In genomic region chr17:44733753-44734152, GRCh38 we compare ENCODE assay signal across 7 cellular contexts. TPM values are rescaled to one million over a fixed set of nuclear protein-coding genes. Genes with fewer than 3 reads are reported as not detected.
DNase-seq lines count a peak whose midpoint lies in the region; ATAC-seq and TF ChIP-seq lines count a peak whose summit lies in the region.

No MANE protein-coding gene starts in this region.

- no peak overlapping the region for H3K27ac ChIP-seq in neural cell (ENCODE audit: low read length)

- CTCF ChIA-PET in activated naive CD4-positive, alpha-beta T cell treated with anti-CD3 and anti-CD28 coated beads, Interleukin-2, amount 10 ng/mL, durations not matched to agents 7 days and 5 days (lab: Charles Lee): interaction anchor here (0.6 kb wide), 1 partner anchor 10 kb away, joined by 3 read pairs; no protein-coding TSS in a partner anchor

- no peak overlapping the region for H2AFZ ChIP-seq in neural cell (ENCODE audit: low read depth, low read length)

- TF ChIP-seq CTCF in GM12864 (IDR thresholded peaks at IDR 0.05; ENCODE audit: low read depth, low read length, missing control alignments) (peak; percentile 19), LNCaP clone FGC (IDR thresholded peaks at IDR 0.05; ENCODE audit: control insufficient read depth, extremely low read depth, insufficient read depth) (peak; percentile 46), neural cell (IDR thresholded peaks at IDR 0.05; ENCODE audit: poor library complexity, severe bottlenecking) (peak; percentile 33)

- no peaks in the 10 kb centered on the region for H4K20me1 ChIP-seq in neural cell (ENCODE audit: insufficient read depth)

- DNase-seq in GM12864 (ENCODE audit: low read depth) (no peak), LNCaP clone FGC (ENCODE audit: low read depth) (no peak), SK-N-DZ (ENCODE audit: low spot score) (no peak)
- DNase-seq in central memory CD8-positive, alpha-beta T cell (ENCODE audit: low spot score in 2 of 2): no peak
- DNase-seq in activated naive CD4-positive, alpha-beta T cell treated with anti-CD3 and anti-CD28 coated beads, Interleukin-2, amount 10 ng/mL, durations not matched to agents 7 days and 5 days: no peak

- no peaks in the 10 kb centered on the region for H3K36me3 ChIP-seq in neural cell (ENCODE audit: insufficient read depth, low read length)

- no peaks in the 10 kb centered on the region for H3K27me3 ChIP-seq in neural cell (ENCODE audit: insufficient read depth, low read depth, low read length)

- H3K4me2 ChIP-seq in neural cell (ENCODE audit: low read length): no peak overlapping the region

- TF ChIP-seq RAD21 in neural cell (conservative IDR thresholded peaks at IDR 0.05): peak; percentile 23

- no peaks in the 10 kb centered on the region for H3K9me3 Mint-ChIP-seq in central memory CD8-positive, alpha-beta T cell
- no peaks in the 10 kb centered on the region for H3K9me3 Mint-ChIP-seq in activated naive CD4-positive, alpha-beta T cell treated with anti-CD3 and anti-CD28 coated beads, Interleukin-2, amount 10 ng/mL, durations not matched to agents 7 days and 5 days

- H3K27ac Mint-ChIP-seq in central memory CD8-positive, alpha-beta T cell (ENCODE audit: low read depth): peak overlapping the region; percentile 36
- H3K27ac Mint-ChIP-seq in activated naive CD4-positive, alpha-beta T cell treated with anti-CD3 and anti-CD28 coated beads, Interleukin-2, amount 10 ng/mL, durations not matched to agents 7 days and 5 days: no peak overlapping the region

- H3K9me2 ChIP-seq in neural cell (ENCODE audit: insufficient read depth, low read length): no peaks in the 10 kb centered on the region

- H3K9ac ChIP-seq in neural cell (ENCODE audit: low read length): no peak overlapping the region

- no peak overlapping the region for H3K4me3 Mint-ChIP-seq in central memory CD8-positive, alpha-beta T cell
- no peak overlapping the region for H3K4me3 Mint-ChIP-seq in activated naive CD4-positive, alpha-beta T cell treated with anti-CD3 and anti-CD28 coated beads, Interleukin-2, amount 10 ng/mL, durations not matched to agents 7 days and 5 days

- H3K9me3 ChIP-seq in neural cell (ENCODE audit: low read length): no peaks in the 10 kb centered on the region

- no peaks in the 10 kb centered on the region for H3K4me1 Mint-ChIP-seq in central memory CD8-positive, alpha-beta T cell
- H3K4me1 Mint-ChIP-seq in activated naive CD4-positive, alpha-beta T cell treated with anti-CD3 and anti-CD28 coated beads, Interleukin-2, amount 10 ng/mL, durations not matched to agents 7 days and 5 days: no peaks in the 10 kb centered on the region

- peaks cover 6% of the 10 kb centered on the region for H3K36me3 Mint-ChIP-seq in central memory CD8-positive, alpha-beta T cell (ENCODE audit: insufficient read depth)
- peaks cover 19% of the 10 kb centered on the region for H3K36me3 Mint-ChIP-seq in activated naive CD4-positive, alpha-beta T cell treated with anti-CD3 and anti-CD28 coated beads, Interleukin-2, amount 10 ng/mL, durations not matched to agents 7 days and 5 days

- ATAC-seq in central memory CD8-positive, alpha-beta T cell (replicated peaks; ENCODE audit: extremely low read depth, poor library complexity, severe bottlenecking): no peak
- no peak for ATAC-seq in HG02981 (IDR thresholded peaks at IDR 0.05; ENCODE audit: unreplicated experiment)

- H3K4me3 ChIP-seq in GM12864 (ENCODE audit: low read depth, low read length) (no peak overlapping the region), LNCaP clone FGC (ENCODE audit: low read depth, low read length) (no peak overlapping the region), neural cell (ENCODE audit: low read length) (no peak overlapping the region)

- H3K27me3 Mint-ChIP-seq in central memory CD8-positive, alpha-beta T cell: no peaks in the 10 kb centered on the region
- no peaks in the 10 kb centered on the region for H3K27me3 Mint-ChIP-seq in activated naive CD4-positive, alpha-beta T cell treated with anti-CD3 and anti-CD28 coated beads, Interleukin-2, amount 10 ng/mL, durations not matched to agents 7 days and 5 days

- no peaks in the 10 kb centered on the region for H3F3A ChIP-seq in neural cell (ENCODE audit: insufficient read depth, low read length, poor library complexity, severe bottlenecking)

- no peak for TF ChIP-seq EP300 in neural cell (conservative IDR thresholded peaks at IDR 0.05; ENCODE audit: poor library complexity, severe bottlenecking)

- no peaks in the 10 kb centered on the region for H3K79me2 ChIP-seq in neural cell (replicated peaks; ENCODE audit: insufficient read depth, low read length)

TF ChIP-seq in neural cell, 6 proteins besides CTCF, POLR2A, EP300 and RAD21:
- TF ChIP-seq REST (IDR thresholded peaks at IDR 0.05; ENCODE audit: borderline replicate concordance): no peak
- no peak for TF ChIP-seq POLR2AphosphoS5 (IDR thresholded peaks at IDR 0.05)
- TF ChIP-seq SMC3 (conservative IDR thresholded peaks at IDR 0.05; ENCODE audit: poor library complexity): no peak
- TF ChIP-seq EZH2 (IDR thresholded peaks at IDR 0.05; ENCODE audit: borderline replicate concordance, insufficient read depth, low read length, poor library complexity, severe bottlenecking): no peak
- TF ChIP-seq MXI1 (conservative IDR thresholded peaks at IDR 0.05; ENCODE audit: poor library complexity, severe bottlenecking): no peak
- no peak for TF ChIP-seq TAF1 (IDR thresholded peaks at IDR 0.05; ENCODE audit: low read depth)
TF ChIP-seq in neural cell: peak in this region for 0.

RNA-seq across cellular contexts. Expression of gene ADAM11, which starts 25.0 kb away (rescaled TPM):
- polyA plus RNA-seq in neural cell: 19.3 and 25.8 TPM in 2 replicates
- polyA minus RNA-seq in neural cell: 6.1 and 7.6 TPM in 2 replicates
- 10.4 and 12.3 TPM in 2 replicates for polyA plus RNA-seq in SK-N-DZ (2014; cell fraction: cytosol; rRNA removed)
- 97.2 and 118 TPM in 2 replicates for polyA plus RNA-seq in SK-N-DZ (2014; cell fraction: nucleus; rRNA removed)

RNA-seq across cellular contexts. Expression of gene DBF4B, which starts 25.3 kb away (rescaled TPM):
- 10.7 and 15.2 TPM in 2 replicates for polyA plus RNA-seq in neural cell
- 8.0 and 9.0 TPM in 2 replicates for polyA minus RNA-seq in neural cell
- polyA plus RNA-seq in SK-N-DZ (2014; cell fraction: cytosol; rRNA removed): 27.7 and 38.3 TPM in 2 replicates
- 47.0 and 75.8 TPM in 2 replicates for polyA plus RNA-seq in SK-N-DZ (2014; cell fraction: nucleus; rRNA removed)

RNA-seq across cellular contexts. Expression of gene CCDC43, which starts 44.2 kb away (rescaled TPM):
- 33.4 and 53.3 TPM in 2 replicates for polyA plus RNA-seq in neural cell
- polyA minus RNA-seq in neural cell: 35.5 and 39.0 TPM in 2 replicates
- polyA plus RNA-seq in SK-N-DZ (2014; cell fraction: cytosol; rRNA removed): 42.5 and 45.9 TPM in 2 replicates
- 29.3 and 33.2 TPM in 2 replicates for polyA plus RNA-seq in SK-N-DZ (2014; cell fraction: nucleus; rRNA removed)
